In the genomic region with DNA sequence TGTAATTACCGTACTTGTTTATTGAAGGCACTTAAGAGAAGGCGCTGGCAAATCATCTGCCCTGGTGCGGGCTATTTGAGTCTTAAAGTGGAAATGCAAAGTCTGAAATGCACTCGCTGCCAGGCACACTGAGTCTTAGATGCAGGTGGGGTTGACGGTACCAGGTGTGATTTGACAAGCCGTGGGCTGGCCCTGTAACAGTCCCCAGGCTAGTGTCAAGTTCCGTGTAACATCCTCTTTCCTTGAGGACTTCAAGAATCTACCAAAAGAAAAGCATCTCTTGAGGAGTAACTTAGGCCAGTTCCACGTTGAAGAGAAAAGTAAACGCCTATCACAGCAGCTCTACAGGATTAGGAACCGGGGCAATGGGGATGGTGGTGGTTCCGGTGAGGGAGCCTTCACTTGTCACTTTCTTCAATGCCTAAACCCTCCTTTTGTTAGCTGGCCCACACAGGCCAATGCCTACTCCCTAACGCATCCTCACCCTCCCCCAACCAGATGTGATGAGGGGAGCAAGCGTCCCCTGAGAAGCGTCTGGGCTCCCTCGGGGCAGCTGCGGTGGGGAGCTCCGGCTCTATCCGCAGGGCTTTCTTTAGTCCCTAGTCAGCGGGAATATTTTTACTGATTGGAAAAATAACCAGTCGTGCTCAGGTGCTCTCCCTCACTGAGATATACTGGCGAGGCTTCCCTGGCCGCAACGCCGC, we compare ENCODE assay signal across 8 cellular contexts. TPM values are rescaled to one million over a fixed set of nuclear protein-coding genes. Genes with fewer than 3 reads are reported as not detected.
DNase-seq lines count a peak whose midpoint lies in the region; ATAC-seq lines count a peak whose summit lies in the region.

No MANE protein-coding gene starts in this region.

- H3K4me1 ChIP-seq in iPS-15b (ENCODE audit: control insufficient read depth, insufficient read depth, low read length), result peaks cover 6% of the 10 kb centered on the region

- no peaks in the 10 kb centered on the region for H3K9me3 Mint-ChIP-seq in activated naive CD8-positive, alpha-beta T cell treated with anti-CD3 and anti-CD28 coated beads, Interleukin-2, amount 10 ng/mL, durations not matched to agents 7 days and 5 days
- H3K9me3 Mint-ChIP-seq in stimulated activated naive B cell treated with anti-CD40 and anti-IgM and Interleukin-4, amounts not matched to agents 10 μg/mL and 1 μg/mL and 100 μg/mL, for 72 hours, result no peaks in the 10 kb centered on the region

- peak overlapping the region; percentile 95 for H3K4me3 Mint-ChIP-seq in activated naive CD8-positive, alpha-beta T cell treated with anti-CD3 and anti-CD28 coated beads, Interleukin-2, amount 10 ng/mL, durations not matched to agents 7 days and 5 days
- H3K4me3 Mint-ChIP-seq in stimulated activated naive B cell treated with anti-CD40 and anti-IgM and Interleukin-4, amounts not matched to agents 10 μg/mL and 1 μg/mL and 100 μg/mL, for 72 hours, result peak overlapping the region; percentile 97 to 99

- ATAC-seq in GM21576 (IDR thresholded peaks at IDR 0.05; ENCODE audit: unreplicated experiment), result peak; percentile 25
- peak; percentile 14 for ATAC-seq in activated naive CD8-positive, alpha-beta T cell treated with anti-CD3 and anti-CD28 coated beads, Interleukin-2, amount 10 ng/mL, durations not matched to agents 7 days and 5 days (ENCODE audit: low read depth)
- ATAC-seq in stimulated activated naive B cell treated with anti-CD40 and anti-IgM and Interleukin-4, amounts not matched to agents 10 μg/mL and 1 μg/mL and 100 μg/mL, for 72 hours (replicated peaks), result peak; percentile 41 to 48

- H3K36me3 ChIP-seq in iPS-15b (ENCODE audit: control insufficient read depth, insufficient read depth, low read length), result no peaks in the 10 kb centered on the region

- H3K27me3 Mint-ChIP-seq in activated naive CD8-positive, alpha-beta T cell treated with anti-CD3 and anti-CD28 coated beads, Interleukin-2, amount 10 ng/mL, durations not matched to agents 7 days and 5 days, result peaks cover 2% of the 10 kb centered on the region
- H3K27me3 Mint-ChIP-seq in stimulated activated naive B cell treated with anti-CD40 and anti-IgM and Interleukin-4, amounts not matched to agents 10 μg/mL and 1 μg/mL and 100 μg/mL, for 72 hours, result no peaks in the 10 kb centered on the region

- H3K9ac ChIP-seq in iPS-15b (ENCODE audit: low read depth, low read length), result peak overlapping the region; percentile 51

- peak overlapping the region; percentile 98 for H3K27ac Mint-ChIP-seq in activated naive CD8-positive, alpha-beta T cell treated with anti-CD3 and anti-CD28 coated beads, Interleukin-2, amount 10 ng/mL, durations not matched to agents 7 days and 5 days
- H3K27ac Mint-ChIP-seq in stimulated activated naive B cell treated with anti-CD40 and anti-IgM and Interleukin-4, amounts not matched to agents 10 μg/mL and 1 μg/mL and 100 μg/mL, for 72 hours, result peak overlapping the region; percentile 98

- H3K27me3 ChIP-seq in iPS-15b (ENCODE audit: control insufficient read depth, insufficient read depth, low read length), result no peaks in the 10 kb centered on the region

- H3K4me3 ChIP-seq in iPS-15b (ENCODE audit: low read depth, low read length), result peak overlapping the region; percentile 95

- peaks cover 27% of the 10 kb centered on the region for H3K36me3 Mint-ChIP-seq in activated naive CD8-positive, alpha-beta T cell treated with anti-CD3 and anti-CD28 coated beads, Interleukin-2, amount 10 ng/mL, durations not matched to agents 7 days and 5 days
- H3K36me3 Mint-ChIP-seq in stimulated activated naive B cell treated with anti-CD40 and anti-IgM and Interleukin-4, amounts not matched to agents 10 μg/mL and 1 μg/mL and 100 μg/mL, for 72 hours, result peaks cover 6 to 7% of the 10 kb centered on the region in 2 donors

- DNase-seq in NCI-H1694 (lab: John Stamatoyannopoulos, UW), result peak; percentile 18
- no peak for DNase-seq in NCI-H1694 treated with DMSO at 0.1 percent for 48 hours (lab: John Stamatoyannopoulos, UW)
- peak; percentile 34 for DNase-seq in HuH-7 (ENCODE audit: low spot score)
- DNase-seq in activated naive CD8-positive, alpha-beta T cell treated with anti-CD3 and anti-CD28 coated beads, Interleukin-2, amount 10 ng/mL, durations not matched to agents 7 days and 5 days, result no peak
- no peak for DNase-seq in stimulated activated naive B cell treated with anti-CD40 and anti-IgM and Interleukin-4, amounts not matched to agents 10 μg/mL and 1 μg/mL and 100 μg/mL, for 72 hours
- no peak for DNase-seq in SK-N-DZ (ENCODE audit: low spot score)

- POLR2A ChIA-PET in activated naive CD8-positive, alpha-beta T cell treated with anti-CD3 and anti-CD28 coated beads, Interleukin-2, amount 10 ng/mL, durations not matched to agents 7 days and 5 days (lab: Charles Lee), result interaction anchor here (0.8 to 7.6 kb wide), 11 partner anchors 15 to 1644 kb away, joined by 3 to 286 read pairs (median 4); a partner anchor contains a TSS

- peaks cover 26% of the 10 kb centered on the region for H3K4me1 Mint-ChIP-seq in activated naive CD8-positive, alpha-beta T cell treated with anti-CD3 and anti-CD28 coated beads, Interleukin-2, amount 10 ng/mL, durations not matched to agents 7 days and 5 days
- H3K4me1 Mint-ChIP-seq in stimulated activated naive B cell treated with anti-CD40 and anti-IgM and Interleukin-4, amounts not matched to agents 10 μg/mL and 1 μg/mL and 100 μg/mL, for 72 hours, result peaks cover 5 to 32% of the 10 kb centered on the region in 2 donors

- no peaks in the 10 kb centered on the region for H3K9me3 ChIP-seq in iPS-15b (ENCODE audit: control insufficient read depth, insufficient read depth, low read length)

RNA-seq across cellular contexts. Expression of a gene that starts 1.5 kb away (rescaled TPM):
- total RNA-seq in activated naive CD8-positive, alpha-beta T cell treated with anti-CD3 and anti-CD28 coated beads, Interleukin-2, amount 10 ng/mL, durations not matched to agents 7 days and 5 days, result 100 to 1,000 TPM; 127 to 139 TPM
- 37.9 and 38.6 TPM in 2 replicates for polyA plus RNA-seq in SK-N-DZ (2014; cell fraction: cytosol; rRNA removed)
- 24.1 and 32.0 TPM in 2 replicates for polyA plus RNA-seq in SK-N-DZ (2014; cell fraction: nucleus; rRNA removed)

Comparison
In these comparisons a context has a peak if more than half of its experiments do, and no peak if none do; other contexts are left out.
1. DNase-seq: peak in NCI-H1694 (single experiment) and HuH-7 (single experiment); none in NCI-H1694 treated with DMSO at 0.1 percent for 48 hours (single experiment), activated naive CD8-positive, alpha-beta T cell treated with anti-CD3 and anti-CD28 coated beads, Interleukin-2, amount 10 ng/mL, durations not matched to agents 7 days and 5 days (single experiment), stimulated activated naive B cell treated with anti-CD40 and anti-IgM and Interleukin-4, amounts not matched to agents 10 μg/mL and 1 μg/mL and 100 μg/mL, for 72 hours (single experiment) and SK-N-DZ (single experiment).
2. Peak in every context shown above with its lines, with median percentiles within 50 percentile points of each other: ATAC-seq.